ENCODE assay signal across 24 cellular contexts in the genomic region with DNA sequence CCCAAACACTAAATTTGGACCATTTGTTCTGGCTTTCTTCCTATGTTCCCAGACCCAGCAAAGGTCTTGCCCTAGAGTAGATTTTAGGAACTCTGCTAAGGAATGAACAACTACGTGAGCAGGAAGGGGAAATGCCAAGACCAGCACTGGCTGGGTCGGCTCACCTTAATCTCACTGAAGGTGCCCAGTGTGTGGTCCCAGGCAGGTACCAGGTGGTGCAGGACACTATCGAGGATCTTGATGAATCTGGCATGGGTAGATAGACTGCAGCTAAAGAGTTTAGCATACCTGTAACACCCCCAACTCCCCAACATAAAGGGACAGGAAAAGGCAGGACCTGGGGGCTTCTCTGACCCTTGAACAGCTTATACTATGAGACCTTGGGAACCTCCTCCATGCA. TPM values are rescaled to one million over a fixed set of nuclear protein-coding genes. Genes with fewer than 3 reads are reported as not detected.
A peak's percentile ranks its signal among the peaks of the same experiment; 100 is the strongest.
DNase-seq lines count a peak whose midpoint lies in the region; ATAC-seq and TF ChIP-seq lines count a peak whose summit lies in the region.
"Had no signal": no experiment of that assay in that cellular context is flagged by ENCODE, and none has a peak within 500 bp of the region (broad histone marks: within the 10 kb centered on the region; RNA-seq: fewer than 3 reads in every experiment).

No MANE protein-coding gene starts in this region.

- no peak overlapping the region for H3K4me2 ChIP-seq in osteoblast (ENCODE audit: insufficient read depth, low read length)
- H3K4me2 ChIP-seq: PC-9 had no signal

- no peak overlapping the region for H3K4me3 ChIP-seq in osteoblast (ENCODE audit: insufficient read depth, low read length)
- H3K4me3 ChIP-seq in effector memory CD4-positive, alpha-beta T cell (ENCODE audit: insufficient read depth, low read depth, low read length, poor library complexity, severe bottlenecking), result no peak overlapping the region
- H3K4me3 ChIP-seq: GM12878, PC-9, SJSA1 had no signal

- H3K4me1 Mint-ChIP-seq in activated T-cell treated with anti-CD3 and anti-CD28 coated beads, Interleukin-2, amount 50 U/mL, for 24 hours (ENCODE audit: low read depth), result peaks cover 31% of the 10 kb centered on the region
- H3K4me1 Mint-ChIP-seq in activated T-helper 17 cell treated with anti-CD3 and anti-CD28 coated beads, Interleukin-2, amount 50 U/mL, for 72 hours, result peaks cover 24% of the 10 kb centered on the region

- H2AFZ ChIP-seq in osteoblast (ENCODE audit: low read length), result no peak overlapping the region
- H2AFZ ChIP-seq: PC-9 had no signal

- TF ChIP-seq CTCF in osteoblast (IDR thresholded peaks at IDR 0.05; ENCODE audit: extremely low read depth, low read depth, low read length), result no peak

- no peak overlapping the region for H3K4me3 Mint-ChIP-seq in activated T-cell treated with anti-CD3 and anti-CD28 coated beads, Interleukin-2, amount 50 U/mL, for 24 hours
- H3K4me3 Mint-ChIP-seq in activated T-helper 17 cell treated with anti-CD3 and anti-CD28 coated beads, Interleukin-2, amount 50 U/mL, for 72 hours, result no peak overlapping the region

- H3K79me2 ChIP-seq in osteoblast (ENCODE audit: insufficient read depth, low read length), result peaks cover 30% of the 10 kb centered on the region

- no peak for ATAC-seq in activated T-helper 17 cell treated with anti-CD3 and anti-CD28 coated beads, Interleukin-2, amount 50 U/mL, for 72 hours (replicated peaks)
- ATAC-seq in HG02973 (IDR thresholded peaks at IDR 0.05; ENCODE audit: unreplicated experiment), result no peak
- ATAC-seq: GM12878 had no signal

- DNase-seq in activated T-cell treated with anti-CD3 and anti-CD28 coated beads, Interleukin-2, amount 50 U/mL, for 24 hours, result peak; percentile 9
- DNase-seq in activated T-cell treated with anti-CD3 and anti-CD28 coated beads, Interleukin-2, amount 50 U/mL, for 1 hour, result no peak
- DNase-seq in osteoblast (ENCODE audit: insufficient read length, low spot score, missing footprints), result peak; percentile 73
- no peak for DNase-seq in effector memory CD4-positive, alpha-beta T cell
- DNase-seq in effector CD4-positive, alpha-beta T cell, result no peak
- DNase-seq: BE2C, Caco-2, GOT3, HCEC 1CT, NCI-H1048, NCI-H1417, NCI-H1694, NCI-H2029 treated with DMSO at 0.1 percent for 48 hours, NCI-H446 treated with DMSO at 0.1 percent for 48 hours, NCI-H526 treated with DMSO at 0.1 percent for 48 hours, PC-9, Right ventricle myocardium superior, RPMI8226 had no signal

- no peaks in the 10 kb centered on the region for H3K9me3 ChIP-seq in osteoblast (ENCODE audit: low read depth, low read length)
- H3K9me3 ChIP-seq in effector memory CD4-positive, alpha-beta T cell (ENCODE audit: control insufficient read depth, low read length), result no peaks in the 10 kb centered on the region
- H3K9me3 ChIP-seq: BE2C, Caco-2, SJSA1 had no signal

- H4K20me1 ChIP-seq in osteoblast (ENCODE audit: insufficient read depth, low read length), result peaks cover 7% of the 10 kb centered on the region

- H3K27me3 ChIP-seq in osteoblast (ENCODE audit: insufficient read depth, low read length), result no peaks in the 10 kb centered on the region
- no peaks in the 10 kb centered on the region for H3K27me3 ChIP-seq in effector memory CD4-positive, alpha-beta T cell (replicated peaks; ENCODE audit: control insufficient read depth, insufficient read depth, low read length, poor library complexity, severe bottlenecking)
- H3K27me3 ChIP-seq: BE2C, SJSA1 had no signal

- peaks cover 56% of the 10 kb centered on the region for H3K36me3 ChIP-seq in osteoblast (ENCODE audit: insufficient read depth, low read length)
- peaks cover 58% of the 10 kb centered on the region for H3K36me3 ChIP-seq in effector memory CD4-positive, alpha-beta T cell (ENCODE audit: control insufficient read depth, insufficient read depth, low read length)
- H3K36me3 ChIP-seq: BE2C had no signal

- H3K4me1 ChIP-seq in osteoblast (ENCODE audit: insufficient read depth, low read length), result peaks cover 23% of the 10 kb centered on the region
- peaks cover 27% of the 10 kb centered on the region for H3K4me1 ChIP-seq in effector memory CD4-positive, alpha-beta T cell (ENCODE audit: control insufficient read depth, insufficient read depth, low read length, poor library complexity, severe bottlenecking)

- no peaks in the 10 kb centered on the region for H3K27me3 Mint-ChIP-seq in activated T-cell treated with anti-CD3 and anti-CD28 coated beads, Interleukin-2, amount 50 U/mL, for 24 hours
- H3K27me3 Mint-ChIP-seq in activated T-helper 17 cell treated with anti-CD3 and anti-CD28 coated beads, Interleukin-2, amount 50 U/mL, for 72 hours, result no peaks in the 10 kb centered on the region

- H3K27ac Mint-ChIP-seq in activated T-cell treated with anti-CD3 and anti-CD28 coated beads, Interleukin-2, amount 50 U/mL, for 24 hours, result no peak overlapping the region
- peak overlapping the region; percentile 6 for H3K27ac Mint-ChIP-seq in activated T-helper 17 cell treated with anti-CD3 and anti-CD28 coated beads, Interleukin-2, amount 50 U/mL, for 72 hours

- no peak overlapping the region for H3K27ac ChIP-seq in osteoblast (ENCODE audit: low read depth, low read length)
- H3K27ac ChIP-seq in effector memory CD4-positive, alpha-beta T cell (ENCODE audit: insufficient read depth, low read length, poor library complexity, severe bottlenecking), result no peak overlapping the region
- H3K27ac ChIP-seq: 22Rv1, PC-9, SJSA1 had no signal

- no peaks in the 10 kb centered on the region for H3K9me3 Mint-ChIP-seq in activated T-cell treated with anti-CD3 and anti-CD28 coated beads, Interleukin-2, amount 50 U/mL, for 24 hours
- no peaks in the 10 kb centered on the region for H3K9me3 Mint-ChIP-seq in activated T-helper 17 cell treated with anti-CD3 and anti-CD28 coated beads, Interleukin-2, amount 50 U/mL, for 72 hours
- H3K9me3 Mint-ChIP-seq: IgD-negative memory B cell had no signal

- peaks cover 80% of the 10 kb centered on the region for H3K36me3 Mint-ChIP-seq in activated T-cell treated with anti-CD3 and anti-CD28 coated beads, Interleukin-2, amount 50 U/mL, for 24 hours (ENCODE audit: low read depth)
- peaks cover 66% of the 10 kb centered on the region for H3K36me3 Mint-ChIP-seq in activated T-helper 17 cell treated with anti-CD3 and anti-CD28 coated beads, Interleukin-2, amount 50 U/mL, for 72 hours (ENCODE audit: low read depth)

RNA-seq across cellular contexts. Expression of gene HECTD3, which starts 3.0 kb away (rescaled TPM):
- 10 to 100 TPM; 23.2 to 29.5 TPM for total RNA-seq in activated T-helper 17 cell treated with anti-CD3 and anti-CD28 coated beads, Interleukin-2, amount 50 U/mL, for 72 hours
- total RNA-seq in osteoblast, result 23.9 and 26.1 TPM in 2 replicates

RNA-seq across cellular contexts. Expression of gene UROD, which starts 4.0 kb away (rescaled TPM):
- 100 to 1,000 TPM in 1 of 2 donors, 10 to 100 TPM in 1; 81.7 to 134 TPM for total RNA-seq in activated T-helper 17 cell treated with anti-CD3 and anti-CD28 coated beads, Interleukin-2, amount 50 U/mL, for 72 hours
- total RNA-seq in osteoblast, result 123 and 147 TPM in 2 replicates

RNA-seq across cellular contexts. Expression of gene EIF2B3, which starts 21.7 kb away (rescaled TPM):
- total RNA-seq in activated T-helper 17 cell treated with anti-CD3 and anti-CD28 coated beads, Interleukin-2, amount 50 U/mL, for 72 hours, result 10 to 100 TPM; 20.1 to 44.2 TPM
- 25.3 and 25.6 TPM in 2 replicates for total RNA-seq in osteoblast

Comparison
In these comparisons a context has a peak if more than half of its experiments do, and no peak if none do; other contexts are left out.
1. DNase-seq: peak in activated T-cell treated with anti-CD3 and anti-CD28 coated beads, Interleukin-2, amount 50 U/mL, for 24 hours (single experiment) and osteoblast (single experiment); none in activated T-cell treated with anti-CD3 and anti-CD28 coated beads, Interleukin-2, amount 50 U/mL, for 1 hour (single experiment), effector memory CD4-positive, alpha-beta T cell (0 of 3) and effector CD4-positive, alpha-beta T cell (single experiment).